ENCODE assay signal across 8 cellular contexts in the genomic region with DNA sequence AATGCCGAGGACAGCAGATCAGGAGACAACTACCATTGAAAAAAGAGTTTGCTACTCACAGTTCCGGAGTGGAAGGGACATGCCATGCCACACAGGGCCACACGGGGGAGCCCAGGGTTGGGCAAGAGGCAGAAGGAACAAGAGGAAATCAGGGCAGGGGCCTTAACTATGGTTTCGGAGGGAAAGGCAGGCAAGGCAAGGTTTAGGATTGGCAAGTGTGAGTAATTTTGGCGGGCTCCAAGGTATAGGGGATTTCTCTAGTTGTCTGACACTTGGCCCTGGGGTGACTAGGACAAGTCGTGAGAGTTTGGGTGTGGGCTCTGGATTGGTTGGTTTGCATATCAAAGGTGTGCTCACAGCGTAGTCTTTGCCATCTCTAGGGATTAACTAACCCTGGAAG. TPM values are rescaled to one million over a fixed set of nuclear protein-coding genes. Genes with fewer than 3 reads are reported as not detected.
A peak's percentile ranks its signal among the peaks of the same experiment; 100 is the strongest.
DNase-seq lines count a peak whose midpoint lies in the region; TF ChIP-seq lines count a peak whose summit lies in the region.
"Had no signal": no experiment of that assay in that cellular context is flagged by ENCODE, and none has a peak within 500 bp of the region (broad histone marks: within the 10 kb centered on the region; RNA-seq: fewer than 3 reads in every experiment).

No MANE protein-coding gene starts in this region.

- peaks cover 4% of the 10 kb centered on the region for H3K4me1 Mint-ChIP-seq in neural progenitor cell

- H3K36me3 ChIP-seq in neural progenitor cell (no peaks in the 10 kb centered on the region), tibial artery (no peaks in the 10 kb centered on the region)

- H3K4me2 ChIP-seq in neural progenitor cell, result no peak overlapping the region

- H3K9me3 Mint-ChIP-seq in neural progenitor cell, result no peaks in the 10 kb centered on the region

- H3K27me3 ChIP-seq in neural progenitor cell (peaks cover 6% of the 10 kb centered on the region), tibial artery (peaks cover 0 to 2% of the 10 kb centered on the region in 2 donors)

- DNase-seq in NCI-H526 treated with DMSO at 0.1 percent for 48 hours (lab: John Stamatoyannopoulos, UW), result peak; percentile 26
- peak; percentile 20 to 42 for DNase-seq in activated CD8-positive, alpha-beta memory T cell treated with anti-CD3 and anti-CD28 coated beads for 4 hours (ENCODE audit: low read depth in 2 of 2)
- DNase-seq in epithelial cell of proximal tubule (ENCODE audit: low read depth), result no peak
- DNase-seq in neural progenitor cell (ENCODE audit: low spot score), result peak; percentile 78
- DNase-seq in tibial artery, result peak; percentile 39 to 74
- DNase-seq in 8988T, result no peak

- H3F3A ChIP-seq in neural progenitor cell (ENCODE audit: low read depth), result no peaks in the 10 kb centered on the region

- H4K20me1 ChIP-seq in neural progenitor cell (ENCODE audit: low read depth), result no peaks in the 10 kb centered on the region

- no peaks in the 10 kb centered on the region for H3K9me3 ChIP-seq in neural progenitor cell (ENCODE audit: low read depth)
- no peaks in the 10 kb centered on the region for H3K9me3 ChIP-seq in tibial artery

- H3K27me3 Mint-ChIP-seq in neural progenitor cell (ENCODE audit: insufficient read depth, low read depth), result peaks cover 16% of the 10 kb centered on the region

- intact Hi-C loops in tibial artery (cut with DNase I; ENCODE audit: low total_unique reads), result loop anchor here (5.0 kb wide), 1 partner anchor 533 kb away; no protein-coding TSS in a partner anchor

- no peak overlapping the region for H3K27ac Mint-ChIP-seq in neural progenitor cell
- H3K27ac Mint-ChIP-seq: dendritic cell treated with granulocyte-macrophage colony-stimulating factor and Interleukin-4, amounts not matched to agents 40 ng/mL and 50 ng/mL, for 4 days had no signal

- no peaks in the 10 kb centered on the region for H3K36me3 Mint-ChIP-seq in neural progenitor cell

- no peak overlapping the region for H3K4me3 ChIP-seq in GM12875 (ENCODE audit: low read depth, low read length)
- no peak overlapping the region for H3K4me3 ChIP-seq in epithelial cell of proximal tubule (ENCODE audit: low read depth, low read length)
- no peak overlapping the region for H3K4me3 ChIP-seq in neural progenitor cell
- H3K4me3 ChIP-seq in tibial artery, result no peak overlapping the region

- no peak overlapping the region for H3K4me3 Mint-ChIP-seq in neural progenitor cell
- H3K4me3 Mint-ChIP-seq: dendritic cell treated with granulocyte-macrophage colony-stimulating factor and Interleukin-4, amounts not matched to agents 40 ng/mL and 50 ng/mL, for 4 days had no signal

- no peaks in the 10 kb centered on the region for H3K79me2 ChIP-seq in neural progenitor cell (ENCODE audit: low read depth)

- no peak overlapping the region for H3K9ac ChIP-seq in neural progenitor cell

- peaks cover 11% of the 10 kb centered on the region for H3K4me1 ChIP-seq in neural progenitor cell
- H3K4me1 ChIP-seq in tibial artery, result no peaks in the 10 kb centered on the region

- no peak overlapping the region for H2AFZ ChIP-seq in neural progenitor cell (replicated peaks)

- H3K27ac ChIP-seq in neural progenitor cell, result no peak overlapping the region
- no peak overlapping the region for H3K27ac ChIP-seq in tibial artery

- TF ChIP-seq CTCF in GM12875 (IDR thresholded peaks at IDR 0.05; ENCODE audit: borderline replicate concordance, insufficient read depth, low read depth, low read length) (peak; percentile 82), epithelial cell of proximal tubule (conservative IDR thresholded peaks at IDR 0.05; ENCODE audit: low read depth, low read length) (peak; percentile 79), neural progenitor cell (IDR thresholded peaks at IDR 0.05) (peak; percentile 80), tibial artery (IDR thresholded peaks at IDR 0.05) (peak; percentile 53 to 58)

RNA-seq across cellular contexts. Expression of gene NTN1, which starts 27.0 kb away (rescaled TPM):
- total RNA-seq in epithelial cell of proximal tubule (1.2 and 1.3 TPM in 2 replicates), neural progenitor cell (ENCODE audit: low replicate concordance) (0.45 and 2.4 TPM in 2 replicates)

RNA-seq across cellular contexts. Expression of gene PIK3R5, which starts 28.8 kb away (rescaled TPM):
- total RNA-seq in epithelial cell of proximal tubule (0.12 TPM in 1 of 2 replicates, not detected in the other), neural progenitor cell (ENCODE audit: low replicate concordance) (0.90 and 0.99 TPM in 2 replicates)

Comparison
In these comparisons a context has a peak if more than half of its experiments do, and no peak if none do; other contexts are left out.
1. DNase-seq: peak in NCI-H526 treated with DMSO at 0.1 percent for 48 hours (single experiment), activated CD8-positive, alpha-beta memory T cell treated with anti-CD3 and anti-CD28 coated beads for 4 hours (2 of 2), neural progenitor cell (single experiment) and tibial artery (2 of 2); none in epithelial cell of proximal tubule (single experiment) and 8988T (single experiment).
2. Peak in every context shown above with its lines, with median percentiles within 50 percentile points of each other: CTCF ChIP-seq.